Comparison of ENCODE assay signal across 21 cellular contexts in the genomic region with DNA sequence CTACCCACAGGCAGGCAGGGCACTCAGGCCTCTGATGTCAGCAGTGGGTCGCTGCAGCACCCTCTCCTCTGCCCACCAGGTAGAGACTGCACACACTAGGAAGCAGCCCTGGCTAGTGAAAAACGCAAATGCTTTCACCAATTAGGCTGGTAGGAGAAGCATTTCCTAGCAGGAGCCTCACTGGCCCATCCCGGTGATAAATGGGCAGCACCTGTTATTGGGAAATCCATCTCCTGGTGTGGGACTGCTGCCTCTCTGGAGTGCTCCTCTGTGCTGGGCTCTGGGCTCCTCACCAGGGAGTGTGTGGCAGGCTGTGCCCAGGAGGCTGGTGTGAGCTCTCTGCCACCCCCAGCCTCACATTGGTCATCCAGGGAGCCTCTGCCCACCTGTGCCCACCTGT. TPM values are rescaled to one million over a fixed set of nuclear protein-coding genes. Genes with fewer than 3 reads are reported as not detected.
DNase-seq lines count a peak whose midpoint lies in the region; ATAC-seq and TF ChIP-seq lines count a peak whose summit lies in the region.
"Had no signal": no experiment of that assay in that cellular context is flagged by ENCODE, and none has a peak within 500 bp of the region (broad histone marks: within the 10 kb centered on the region; RNA-seq: fewer than 3 reads in every experiment).

No MANE protein-coding gene starts in this region.

- POLR2A ChIA-PET in activated CD8-positive, alpha-beta T cell treated with anti-CD3 and anti-CD28 coated beads, Interleukin-2, amount 10 ng/mL, durations not matched to agents 7 days and 5 days (lab: Charles Lee), result no interaction called here
- POLR2A ChIA-PET in activated CD8-positive, alpha-beta T cell treated with anti-CD3 and anti-CD28 coated beads for 36 hours (lab: Charles Lee), result no interaction called here

- peaks cover 14% of the 10 kb centered on the region for H3K36me3 Mint-ChIP-seq in activated CD8-positive, alpha-beta T cell treated with anti-CD3 and anti-CD28 coated beads, Interleukin-2, amount 10 ng/mL, durations not matched to agents 7 days and 5 days (ENCODE audit: low read depth)
- H3K36me3 Mint-ChIP-seq in activated CD8-positive, alpha-beta T cell treated with anti-CD3 and anti-CD28 coated beads for 36 hours (ENCODE audit: low read depth), result peaks cover 3% of the 10 kb centered on the region
- H3K36me3 Mint-ChIP-seq in brain, result no peaks in the 10 kb centered on the region

- H3K4me1 ChIP-seq in psoas muscle, result no peaks in the 10 kb centered on the region
- H3K4me1 ChIP-seq: Caco-2 had no signal

- peak overlapping the region; percentile 55 for H3K27ac Mint-ChIP-seq in activated CD8-positive, alpha-beta T cell treated with anti-CD3 and anti-CD28 coated beads, Interleukin-2, amount 10 ng/mL, durations not matched to agents 7 days and 5 days
- H3K27ac Mint-ChIP-seq in activated CD8-positive, alpha-beta T cell treated with anti-CD3 and anti-CD28 coated beads for 36 hours, result no peak overlapping the region
- peak overlapping the region in 3 of 5 experiments; percentile 29 to 86 (median 53) for H3K27ac Mint-ChIP-seq in brain

- intact Hi-C loops in activated CD8-positive, alpha-beta T cell treated with anti-CD3 and anti-CD28 coated beads for 36 hours (cut with micrococcal nuclease), result no loop called here
- intact Hi-C loops in psoas muscle (cut with DNase I), result no loop called here

- ATAC-seq in activated CD8-positive, alpha-beta T cell treated with anti-CD3 and anti-CD28 coated beads, Interleukin-2, amount 10 ng/mL, durations not matched to agents 7 days and 5 days, result peak; percentile 11
- ATAC-seq in activated CD8-positive, alpha-beta T cell treated with anti-CD3 and anti-CD28 coated beads for 36 hours, result no peak
- ATAC-seq in psoas muscle, result peak; percentile 62 to 89 (median 80)
- ATAC-seq: K562 had no signal

- CTCF ChIA-PET in activated CD8-positive, alpha-beta T cell treated with anti-CD3 and anti-CD28 coated beads, Interleukin-2, amount 10 ng/mL, durations not matched to agents 7 days and 5 days (lab: Charles Lee), result interaction anchor here (1.1 to 1.8 kb wide), 2 partner anchors 21 to 94 kb away, joined by 3 to 4 read pairs; no protein-coding TSS in a partner anchor
- CTCF ChIA-PET in activated CD8-positive, alpha-beta T cell treated with anti-CD3 and anti-CD28 coated beads for 36 hours (lab: Charles Lee), result no interaction called here

- H3K27me3 ChIP-seq in psoas muscle (ENCODE audit: insufficient read depth in 3 of 3, low read length in 2 of 3), result no peaks in the 10 kb centered on the region

- 43 to 71% (median 47%) methylated on average over 3 of the region's 3 CpGs for WGBS in psoas muscle, 3 donors

- no peaks in the 10 kb centered on the region for H3K9me3 Mint-ChIP-seq in activated CD8-positive, alpha-beta T cell treated with anti-CD3 and anti-CD28 coated beads, Interleukin-2, amount 10 ng/mL, durations not matched to agents 7 days and 5 days (ENCODE audit: insufficient read depth)
- H3K9me3 Mint-ChIP-seq in activated CD8-positive, alpha-beta T cell treated with anti-CD3 and anti-CD28 coated beads for 36 hours, result no peaks in the 10 kb centered on the region
- no peaks in the 10 kb centered on the region for H3K9me3 Mint-ChIP-seq in brain
- H3K9me3 Mint-ChIP-seq: CD4-positive, alpha-beta T cell had no signal

- H3K36me3 ChIP-seq in psoas muscle (ENCODE audit: insufficient read depth in 1 of 2, low read depth in 1 of 2), result no peaks in the 10 kb centered on the region

- no peaks in the 10 kb centered on the region for H3K9me3 ChIP-seq in psoas muscle
- H3K9me3 ChIP-seq: Caco-2 had no signal

- TF ChIP-seq RAD21 in Ishikawa (IDR thresholded peaks at IDR 0.05; ENCODE audit: low read depth), result no peak

- H3K4me3 Mint-ChIP-seq in activated CD8-positive, alpha-beta T cell treated with anti-CD3 and anti-CD28 coated beads, Interleukin-2, amount 10 ng/mL, durations not matched to agents 7 days and 5 days, result no peak overlapping the region
- no peak overlapping the region for H3K4me3 Mint-ChIP-seq in activated CD8-positive, alpha-beta T cell treated with anti-CD3 and anti-CD28 coated beads for 36 hours
- no peak overlapping the region for H3K4me3 Mint-ChIP-seq in brain
- H3K4me3 Mint-ChIP-seq: CD4-positive, alpha-beta T cell had no signal

- peaks cover 43% of the 10 kb centered on the region for H3K4me1 Mint-ChIP-seq in activated CD8-positive, alpha-beta T cell treated with anti-CD3 and anti-CD28 coated beads, Interleukin-2, amount 10 ng/mL, durations not matched to agents 7 days and 5 days (ENCODE audit: low read depth)
- peaks cover 20% of the 10 kb centered on the region for H3K4me1 Mint-ChIP-seq in activated CD8-positive, alpha-beta T cell treated with anti-CD3 and anti-CD28 coated beads for 36 hours (ENCODE audit: low read depth)
- H3K4me1 Mint-ChIP-seq in brain, result peaks cover 78% of the 10 kb centered on the region

- TF ChIP-seq CTCF in activated CD8-positive, alpha-beta T cell treated with anti-CD3 and anti-CD28 coated beads for 36 hours (IDR thresholded peaks at IDR 0.05), result no peak
- TF ChIP-seq CTCF in brain (conservative IDR thresholded peaks at IDR 0.05) (no peak), psoas muscle (IDR thresholded peaks at IDR 0.05) (no peak)

- no peak for DNase-seq in activated CD8-positive, alpha-beta T cell treated with anti-CD3 and anti-CD28 coated beads, Interleukin-2, amount 10 ng/mL, durations not matched to agents 7 days and 5 days
- no peak for DNase-seq in activated CD8-positive, alpha-beta T cell treated with anti-CD3 and anti-CD28 coated beads for 36 hours
- no peak for DNase-seq in psoas muscle
- DNase-seq in NAMALWA (ENCODE audit: low spot score), result no peak
- DNase-seq in stimulated activated CD4-positive, alpha-beta T cell treated with anti-CD3 and anti-CD28 coated beads, Interleukin-2, amount 100 ng/mL, for 48 hours, result no peak
- DNase-seq in NCI-H2081 (lab: John Stamatoyannopoulos, UW), result no peak
- DNase-seq: AML-193; Caco-2; CD4-positive, alpha-beta T cell; GDM1; HCEC 1CT; NCI-H187; NCI-H2227 treated with DMSO at 0.1 percent for 48 hours; NCI-H524; NCI-H82; OCI-M1; RPMI8226 had no signal

- no peak overlapping the region for H3K27ac ChIP-seq in psoas muscle
- H3K27ac ChIP-seq: 22Rv1 had no signal

- no peaks in the 10 kb centered on the region for H3K27me3 Mint-ChIP-seq in activated CD8-positive, alpha-beta T cell treated with anti-CD3 and anti-CD28 coated beads, Interleukin-2, amount 10 ng/mL, durations not matched to agents 7 days and 5 days (ENCODE audit: low read depth)
- H3K27me3 Mint-ChIP-seq in activated CD8-positive, alpha-beta T cell treated with anti-CD3 and anti-CD28 coated beads for 36 hours, result no peaks in the 10 kb centered on the region
- H3K27me3 Mint-ChIP-seq in brain, result no peaks in the 10 kb centered on the region
- H3K27me3 Mint-ChIP-seq: CD4-positive, alpha-beta T cell had no signal

- H3K4me3 ChIP-seq in psoas muscle, result no peak overlapping the region
- H3K4me3 ChIP-seq: K562 had no signal

- no peak for TF ChIP-seq EP300 in Ishikawa (IDR thresholded peaks at IDR 0.05; ENCODE audit: borderline replicate concordance)

TF ChIP-seq in Ishikawa, 13 proteins besides CTCF, POLR2A, EP300 and RAD21:
- TF ChIP-seq TCF12 (IDR thresholded peaks at IDR 0.05; ENCODE audit: low read depth) (no peak), CREB1 (IDR thresholded peaks at IDR 0.05; ENCODE audit: low read depth) (no peak), CEBPB (IDR thresholded peaks at IDR 0.05) (peak; percentile 31; the same call in 1 of the 2 replicates)
- TF ChIP-seq, protein P1, sequence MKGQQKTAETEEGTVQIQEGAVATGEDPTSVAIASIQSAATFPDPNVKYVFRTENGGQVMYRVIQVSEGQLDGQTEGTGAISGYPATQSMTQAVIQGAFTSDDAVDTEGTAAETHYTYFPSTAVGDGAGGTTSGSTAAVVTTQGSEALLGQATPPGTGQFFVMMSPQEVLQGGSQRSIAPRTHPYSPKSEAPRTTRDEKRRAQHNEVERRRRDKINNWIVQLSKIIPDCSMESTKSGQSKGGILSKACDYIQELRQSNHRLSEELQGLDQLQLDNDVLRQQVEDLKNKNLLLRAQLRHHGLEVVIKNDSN (IDR thresholded peaks at IDR 0.05), result no peak
TF ChIP-seq in Ishikawa: peak in this region for 1.

RNA-seq across cellular contexts. Expression of a gene that starts 28.6 kb away (rescaled TPM):
- 10 to 100 TPM; 62.7 to 71.8 TPM for total RNA-seq in activated CD8-positive, alpha-beta T cell treated with anti-CD3 and anti-CD28 coated beads, Interleukin-2, amount 10 ng/mL, durations not matched to agents 7 days and 5 days
- 10 to 100 TPM; 39.9 to 41.6 TPM for total RNA-seq in activated CD8-positive, alpha-beta T cell treated with anti-CD3 and anti-CD28 coated beads for 36 hours
- polyA plus RNA-seq in brain (ENCODE audit: insufficient read depth, low read depth, low replicate concordance), result 17.4 TPM
- 1 to 10 TPM in 2 of 4 donors, under 1 TPM in 2; 0.79 to 2.4 (median 1.1) TPM for total RNA-seq in psoas muscle
- polyA plus RNA-seq in psoas muscle, result 1 to 10 TPM in 1 of 3 donors, under 1 TPM in 2; 0.17 to 1.2 (median 0.94) TPM

Comparison
In these comparisons a context has a peak if more than half of its experiments do, and no peak if none do; other contexts are left out.
1. RNA of a gene that starts 28.6 kb away (total RNA-seq): 62.7 to 71.8 TPM in activated CD8-positive, alpha-beta T cell treated with anti-CD3 and anti-CD28 coated beads, Interleukin-2, amount 10 ng/mL, durations not matched to agents 7 days and 5 days and 39.9 to 41.6 TPM in activated CD8-positive, alpha-beta T cell treated with anti-CD3 and anti-CD28 coated beads for 36 hours; 0.79 to 2.4 TPM in psoas muscle; every median in the first group is over 10 times any median in the second.